In the genomic region with DNA sequence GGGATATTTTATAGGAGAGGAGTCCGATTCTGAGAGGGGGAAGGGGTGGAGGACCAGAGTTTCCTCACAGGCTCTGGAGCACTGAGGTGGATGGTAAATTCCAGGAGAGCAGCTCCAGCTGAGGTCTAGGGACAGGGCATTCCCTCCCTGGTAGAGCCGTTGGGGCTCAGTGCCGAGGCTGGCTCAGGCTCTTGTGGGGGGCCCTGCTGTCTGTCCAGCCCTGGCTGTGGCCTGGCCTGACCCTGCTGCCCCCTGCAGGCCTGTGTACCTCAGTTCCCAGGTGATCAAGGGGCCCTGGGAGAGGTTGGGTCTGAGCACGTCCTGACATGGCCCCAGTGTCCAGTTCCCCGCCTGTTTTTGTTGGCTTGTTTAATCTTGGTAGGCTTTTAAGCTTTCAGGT, we compare ENCODE assay signal across 13 cellular contexts. TPM values are rescaled to one million over a fixed set of nuclear protein-coding genes. Genes with fewer than 3 reads are reported as not detected.
A peak's percentile ranks its signal among the peaks of the same experiment; 100 is the strongest.
DNase-seq lines count a peak whose midpoint lies in the region; ATAC-seq and TF ChIP-seq lines count a peak whose summit lies in the region.
"Had no signal": no experiment of that assay in that cellular context is flagged by ENCODE, and none has a peak within 500 bp of the region (broad histone marks: within the 10 kb centered on the region; RNA-seq: fewer than 3 reads in every experiment).

No MANE protein-coding gene starts in this region.

- peak; percentile 29 for ATAC-seq in mucosa of descending colon
- ATAC-seq in GM19397 (IDR thresholded peaks at IDR 0.05; ENCODE audit: unreplicated experiment): no peak
- no peak for ATAC-seq in HG02610 (IDR thresholded peaks at IDR 0.05; ENCODE audit: unreplicated experiment)
- ATAC-seq in HG02938 (IDR thresholded peaks at IDR 0.05; ENCODE audit: unreplicated experiment): no peak
- ATAC-seq: naive thymus-derived CD8-positive, alpha-beta T cell had no signal

- in situ Hi-C loops in brain microvascular endothelial cell (cut with HindIII; ENCODE audit: low pct_ligation_motif_present, low sequenced_read_pairs): no loop called here

- no peaks in the 10 kb centered on the region for H3K36me3 ChIP-seq in brain microvascular endothelial cell (replicated peaks)
- no peaks in the 10 kb centered on the region for H3K36me3 ChIP-seq in mucosa of descending colon (ENCODE audit: low read depth)
- H3K36me3 ChIP-seq: adrenal gland had no signal

- DNase-seq in ELR (ENCODE audit: low read depth): peak; percentile 22
- no peak for DNase-seq in HFF-Myc (ENCODE audit: extremely low read depth, low read depth)
- no peak for DNase-seq in brain microvascular endothelial cell
- peak in 1 of 3 donors; percentile 31 for DNase-seq in mucosa of descending colon
- DNase-seq in stimulated activated CD4-positive, alpha-beta T cell treated with anti-CD3 and anti-CD28 coated beads, Interleukin-4, amount 100 ng/mL, for 1 hour: no peak
- DNase-seq: adrenal gland; Calu3; NCI-H1694 treated with DMSO at 0.1 percent for 48 hours; stimulated activated CD4-positive, alpha-beta T cell treated with anti-CD3 and anti-CD28 coated beads, Interleukin-12 subunit alpha, Interleukin-12 subunit beta, amount 100 ng/mL, for 4 hours had no signal

- no peaks in the 10 kb centered on the region for H3K27me3 ChIP-seq in brain microvascular endothelial cell (replicated peaks)
- H3K27me3 ChIP-seq: adrenal gland had no signal

- peak; percentile 19 for TF ChIP-seq CTCF in HFF-Myc (IDR thresholded peaks at IDR 0.05; ENCODE audit: low read depth, low read length, missing control alignments)
- peak; percentile 41 for TF ChIP-seq CTCF in brain microvascular endothelial cell (IDR thresholded peaks at IDR 0.05; ENCODE audit: low read depth, low read length, missing control alignments)
- no peak for TF ChIP-seq CTCF in mucosa of descending colon (IDR thresholded peaks at IDR 0.05)

- H3K27ac ChIP-seq in brain microvascular endothelial cell: no peak overlapping the region
- H3K27ac ChIP-seq: adrenal gland had no signal

- H3K9me3 ChIP-seq in mucosa of descending colon: no peaks in the 10 kb centered on the region

- H3K4me1 ChIP-seq in mucosa of descending colon (ENCODE audit: low read depth): no peaks in the 10 kb centered on the region
- H3K4me1 ChIP-seq: adrenal gland had no signal

- intact Hi-C loops in mucosa of descending colon (cut with DNase I, micrococcal nuclease): no loop called here

- H3K4me3 ChIP-seq in HFF-Myc (replicated peaks; ENCODE audit: low read depth, low read length) (no peak overlapping the region), brain microvascular endothelial cell (ENCODE audit: low read depth, low read length) (no peak overlapping the region), mucosa of descending colon (no peak overlapping the region)
- H3K4me3 ChIP-seq: adrenal gland had no signal

RNA-seq across cellular contexts. Expression of a gene that starts 16.8 kb away (rescaled TPM):
- total RNA-seq in mucosa of descending colon: not detected
- total RNA-seq: Calu3; naive thymus-derived CD8-positive, alpha-beta T cell had no signal
